16 cellular contexts compared by ENCODE assay signal in the genomic region with DNA sequence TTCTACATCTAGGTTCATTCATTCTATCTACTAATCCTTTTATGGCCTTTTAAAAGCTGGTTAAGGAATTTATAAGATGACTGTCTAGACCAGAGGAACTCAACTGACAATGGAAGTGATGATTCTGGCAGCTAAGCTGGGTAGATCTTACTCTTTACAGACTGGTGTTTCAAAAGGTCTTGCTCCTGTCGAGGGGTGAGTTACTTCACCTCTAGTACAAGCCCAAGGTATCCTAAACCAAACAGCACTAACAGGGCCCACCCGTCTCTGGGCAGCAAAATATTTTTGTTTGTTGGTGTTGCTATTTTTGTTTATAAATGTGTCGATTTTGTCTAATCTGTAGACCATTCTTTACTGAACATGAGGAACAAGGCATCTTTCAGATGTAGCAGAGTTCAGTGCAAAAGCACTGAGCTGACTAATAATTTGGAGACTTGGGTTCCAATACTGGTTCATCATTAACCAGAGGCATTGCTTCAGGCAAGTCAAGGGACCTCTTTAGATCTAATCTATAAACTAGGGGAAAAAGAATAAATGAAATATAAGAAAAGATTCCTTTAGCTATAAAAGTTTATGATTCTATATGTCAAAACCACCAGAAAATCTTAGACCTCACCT.
DNase-seq lines count a peak whose midpoint lies in the region; ATAC-seq and TF ChIP-seq lines count a peak whose summit lies in the region.
"Had no signal": no experiment of that assay in that cellular context is flagged by ENCODE, and none has a peak within 500 bp of the region (broad histone marks: within the 10 kb centered on the region; RNA-seq: fewer than 3 reads in every experiment).

No MANE protein-coding gene starts in this region.

- H3K36me3 ChIP-seq in WERI-Rb-1: no peaks in the 10 kb centered on the region

- no peak overlapping the region for H3K4me3 ChIP-seq in WERI-Rb-1 (ENCODE audit: low read depth, low read length)
- H3K4me3 ChIP-seq: GM12878 had no signal

- DNase-seq in WERI-Rb-1 (no peak), anterior cingulate cortex (lab: John Stamatoyannopoulos, UW) (no peak)
- no peak for DNase-seq in activated naive CD4-positive, alpha-beta T cell treated with Interleukin-2 at 50 U/mL for 16 hours
- DNase-seq: ACHN; CD4-positive, alpha-beta T cell; DMS79; MM.1S; NCI-H1105; NCI-H1694 treated with DMSO at 0.1 percent for 48 hours; PC-3; T-helper 9 cell had no signal

- ATAC-seq in GM18867 (IDR thresholded peaks at IDR 0.05; ENCODE audit: unreplicated experiment) (peak; percentile 77), GM19452 (IDR thresholded peaks at IDR 0.05; ENCODE audit: unreplicated experiment) (peak; percentile 89), HG02798 (IDR thresholded peaks at IDR 0.05; ENCODE audit: poor library complexity, unreplicated experiment) (peak; percentile 84), HG03571 (IDR thresholded peaks at IDR 0.05; ENCODE audit: unreplicated experiment) (peak; percentile 80)
- ATAC-seq: GM12878, PC-3 had no signal

- no peak for TF ChIP-seq CTCF in WERI-Rb-1 (IDR thresholded peaks at IDR 0.05; ENCODE audit: low read depth, low read length)

- H3K9me3 ChIP-seq in WERI-Rb-1 (ENCODE audit: severe bottlenecking): peaks cover 9% of the 10 kb centered on the region

- peaks cover 42% of the 10 kb centered on the region for H3K27me3 ChIP-seq in WERI-Rb-1 (ENCODE audit: insufficient read depth, low read depth, severe bottlenecking)

- no peak overlapping the region for H3K27ac ChIP-seq in WERI-Rb-1
